In the genomic region with DNA sequence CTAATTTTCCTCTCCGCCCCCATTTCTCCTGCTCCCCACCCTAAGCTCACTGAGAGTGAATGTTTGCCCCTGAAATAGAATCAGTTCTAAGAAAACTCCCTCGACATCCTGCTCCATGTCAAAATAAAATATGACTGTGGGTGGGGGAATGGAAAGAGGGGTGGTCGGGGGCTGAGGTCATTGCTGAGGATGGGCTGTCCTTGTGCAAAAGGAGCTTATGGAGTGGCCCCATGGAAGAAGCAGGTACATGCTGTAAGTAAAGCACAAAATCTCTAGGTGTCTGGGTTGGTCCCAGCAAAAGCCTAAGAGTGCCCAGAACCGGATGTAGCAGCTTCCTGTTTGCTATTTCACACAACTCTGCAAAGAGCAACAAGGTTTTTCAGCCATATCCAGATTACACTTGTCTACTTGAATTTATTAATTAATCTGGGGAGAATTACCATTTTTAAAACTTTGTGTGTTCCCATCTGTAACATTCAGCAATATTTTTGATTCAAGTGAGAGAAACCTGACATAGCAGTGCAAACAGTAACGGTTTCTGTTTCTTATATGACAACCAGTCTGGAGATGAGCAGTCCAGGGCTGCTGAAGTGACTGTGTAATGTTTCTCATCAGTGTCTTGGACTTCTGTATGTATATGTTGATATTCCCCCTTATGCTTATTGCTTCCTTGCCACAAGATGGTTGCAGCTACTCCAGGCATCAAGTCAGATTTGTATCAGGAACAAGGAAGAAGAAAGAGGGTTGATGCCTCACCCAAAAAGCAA, we compare ENCODE assay signal across 9 cellular contexts. TPM values are rescaled to one million over a fixed set of nuclear protein-coding genes. Genes with fewer than 3 reads are reported as not detected.
A peak's percentile ranks its signal among the peaks of the same experiment; 100 is the strongest.
DNase-seq lines count a peak whose midpoint lies in the region; ATAC-seq and TF ChIP-seq lines count a peak whose summit lies in the region.
"Had no signal": no experiment of that assay in that cellular context is flagged by ENCODE, and none has a peak within 500 bp of the region (broad histone marks: within the 10 kb centered on the region; RNA-seq: fewer than 3 reads in every experiment).

No MANE protein-coding gene starts in this region.

- DNase-seq in activated CD4-positive, CD25-positive, alpha-beta regulatory T cell treated with anti-CD3 and anti-CD28 coated beads, Interleukin-2, amount 50 U/mL, for 72 hours: no peak
- DNase-seq in activated CD4-positive, alpha-beta T cell treated with anti-CD3 and anti-CD28 coated beads, Interleukin-2, amount 50 U/mL, for 4 hours: peak; percentile 15 to 17
- DNase-seq in stimulated activated effector memory CD8-positive, alpha-beta T cell treated with anti-CD3 and anti-CD28 coated beads, Interleukin-12 subunit alpha, Interleukin-12 subunit beta, amount 100 ng/mL, for 72 hours (ENCODE audit: low spot score in 2 of 2): peak; percentile 31 to 85
- no peak for DNase-seq in NCI-H748 (lab: John Stamatoyannopoulos, UW; ENCODE audit: unreplicated experiment)
- DNase-seq in GM23248: no peak
- DNase-seq in smooth muscle cell (lab: John Stamatoyannopoulos, UW; ENCODE audit: unreplicated experiment): no peak

- in situ Hi-C loops in GM23248 (cut with MboI): no loop called here

- peak overlapping the region; percentile 94 for H3K4me3 Mint-ChIP-seq in stimulated activated effector memory CD8-positive, alpha-beta T cell treated with anti-CD3 and anti-CD28 coated beads, Interleukin-12 subunit alpha, Interleukin-12 subunit beta, amount 100 ng/mL, for 72 hours

- no peaks in the 10 kb centered on the region for H3K9me2 ChIP-seq in GM23248 (ENCODE audit: insufficient read depth)

- ATAC-seq in activated CD4-positive, CD25-positive, alpha-beta regulatory T cell treated with anti-CD3 and anti-CD28 coated beads, Interleukin-2, amount 50 U/mL, for 24 hours: peak; percentile 51 to 62
- ATAC-seq in HG03095 (IDR thresholded peaks at IDR 0.05; ENCODE audit: unreplicated experiment): peak; percentile 46
- ATAC-seq in stimulated activated effector memory CD8-positive, alpha-beta T cell treated with anti-CD3 and anti-CD28 coated beads, Interleukin-12 subunit alpha, Interleukin-12 subunit beta, amount 100 ng/mL, for 72 hours: peak; percentile 67

- no peak overlapping the region for H3K27ac ChIP-seq in GM23248
- H3K27ac ChIP-seq in smooth muscle cell (ENCODE audit: low read depth): no peak overlapping the region

- 23 to 27% methylated on average over 4 to 5 of the region's 5 CpGs for WGBS in GM23248 (ENCODE audit: low coverage in 1 of 2, low lambda C conversion rate in 2 of 2, missing lambda C conversion rate in 2 of 2), 2 experiments
- 83% methylated on average over 5 of the region's 5 CpGs for WGBS in smooth muscle cell (ENCODE audit: low lambda C conversion rate)

- H3K36me3 ChIP-seq in GM23248 (ENCODE audit: low read depth) (no peaks in the 10 kb centered on the region), smooth muscle cell (ENCODE audit: low read depth) (no peaks in the 10 kb centered on the region)

- H3K4me2 ChIP-seq in GM23248 (ENCODE audit: unreplicated experiment) (no peak overlapping the region), smooth muscle cell (no peak overlapping the region)

- no peak overlapping the region for H3K4me3 ChIP-seq in GM23248
- no peak overlapping the region for H3K4me3 ChIP-seq in smooth muscle cell

- H3K27me3 ChIP-seq in GM23248 (replicated peaks; ENCODE audit: insufficient read depth) (peaks cover 19% of the 10 kb centered on the region; the same call in 1 of the 2 replicates), smooth muscle cell (ENCODE audit: low read depth) (peaks cover 18% of the 10 kb centered on the region)

- peak overlapping the region; percentile 98 for H3K27ac Mint-ChIP-seq in stimulated activated effector memory CD8-positive, alpha-beta T cell treated with anti-CD3 and anti-CD28 coated beads, Interleukin-12 subunit alpha, Interleukin-12 subunit beta, amount 100 ng/mL, for 72 hours

- TF ChIP-seq CTCF in smooth muscle cell (IDR thresholded peaks at IDR 0.05; ENCODE audit: borderline replicate concordance, insufficient read depth, poor library complexity, severe bottlenecking): no peak

- H3K9ac ChIP-seq in GM23248 (no peak overlapping the region), smooth muscle cell (ENCODE audit: low read depth) (no peak overlapping the region)

- H3F3A ChIP-seq in GM23248 (ENCODE audit: insufficient read depth): no peaks in the 10 kb centered on the region
- no peaks in the 10 kb centered on the region for H3F3A ChIP-seq in smooth muscle cell (ENCODE audit: low read depth)

- H3K79me2 ChIP-seq in GM23248 (ENCODE audit: insufficient read depth) (no peaks in the 10 kb centered on the region), smooth muscle cell (ENCODE audit: low read depth) (no peaks in the 10 kb centered on the region)

- no peaks in the 10 kb centered on the region for H3K9me3 ChIP-seq in GM23248 (ENCODE audit: low read depth)
- no peaks in the 10 kb centered on the region for H3K9me3 ChIP-seq in smooth muscle cell (replicated peaks; ENCODE audit: low read depth)

- peaks cover 37% of the 10 kb centered on the region for H3K36me3 Mint-ChIP-seq in stimulated activated effector memory CD8-positive, alpha-beta T cell treated with anti-CD3 and anti-CD28 coated beads, Interleukin-12 subunit alpha, Interleukin-12 subunit beta, amount 100 ng/mL, for 72 hours

- H4K20me1 ChIP-seq in GM23248 (ENCODE audit: insufficient read depth): no peaks in the 10 kb centered on the region
- no peaks in the 10 kb centered on the region for H4K20me1 ChIP-seq in smooth muscle cell (ENCODE audit: low read depth)

- H3K4me1 ChIP-seq in GM23248 (ENCODE audit: insufficient read depth): no peaks in the 10 kb centered on the region
- no peaks in the 10 kb centered on the region for H3K4me1 ChIP-seq in smooth muscle cell (ENCODE audit: low read depth)

- peaks cover 95% of the 10 kb centered on the region for H3K4me1 Mint-ChIP-seq in stimulated activated effector memory CD8-positive, alpha-beta T cell treated with anti-CD3 and anti-CD28 coated beads, Interleukin-12 subunit alpha, Interleukin-12 subunit beta, amount 100 ng/mL, for 72 hours

- H2AFZ ChIP-seq in GM23248 (no peak overlapping the region), smooth muscle cell (ENCODE audit: low read depth) (no peak overlapping the region)

- no peaks in the 10 kb centered on the region for H3K9me3 Mint-ChIP-seq in stimulated activated effector memory CD8-positive, alpha-beta T cell treated with anti-CD3 and anti-CD28 coated beads, Interleukin-12 subunit alpha, Interleukin-12 subunit beta, amount 100 ng/mL, for 72 hours

RNA-seq across cellular contexts. Expression of a gene that starts 40.4 kb away (rescaled TPM):
- not detected in 2 replicates for total RNA-seq in GM23248 (2014; rRNA removed; shearing (Covaris generic))
- not detected in 2 replicates for polyA plus RNA-seq in GM23248 (2016; fragmentation: Nextera tagmentation; extraction: Ambion mirVana)
- not detected in 2 replicates for total RNA-seq in smooth muscle cell
- not detected in 2 replicates for polyA plus RNA-seq in smooth muscle cell
- total RNA-seq: temporal lobe had no signal

Comparison
In these comparisons a context has a peak if more than half of its experiments do, and no peak if none do; other contexts are left out.
1. DNase-seq: peak in activated CD4-positive, alpha-beta T cell treated with anti-CD3 and anti-CD28 coated beads, Interleukin-2, amount 50 U/mL, for 4 hours (2 of 2) and stimulated activated effector memory CD8-positive, alpha-beta T cell treated with anti-CD3 and anti-CD28 coated beads, Interleukin-12 subunit alpha, Interleukin-12 subunit beta, amount 100 ng/mL, for 72 hours (2 of 2); none in activated CD4-positive, CD25-positive, alpha-beta regulatory T cell treated with anti-CD3 and anti-CD28 coated beads, Interleukin-2, amount 50 U/mL, for 72 hours (single experiment), NCI-H748 (single experiment), GM23248 (single experiment) and smooth muscle cell (single experiment).
2. Peak in every context shown above with its lines, with median percentiles within 50 percentile points of each other: ATAC-seq.